Comparison of ENCODE assay signal across 33 cellular contexts in the genomic region with DNA sequence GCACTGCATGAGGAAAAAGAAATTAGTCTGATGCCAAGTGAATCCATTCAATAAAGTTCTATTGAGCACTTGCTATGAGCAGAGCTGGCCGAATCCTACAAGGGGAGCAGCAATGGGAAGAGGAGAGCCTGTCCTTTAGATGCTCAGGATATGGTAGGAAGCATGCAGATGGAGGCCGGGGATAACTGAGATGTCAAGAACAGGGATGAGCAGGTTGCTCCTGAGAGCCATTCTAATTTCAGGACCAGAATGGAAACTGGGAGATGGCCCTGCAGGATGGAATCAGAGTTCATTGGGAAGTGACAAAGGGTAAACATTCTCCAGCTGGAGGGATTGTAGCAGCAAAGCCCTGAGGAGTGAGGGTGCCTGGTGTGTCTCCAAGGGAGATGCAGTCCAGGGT.
A peak's percentile ranks its signal among the peaks of the same experiment; 100 is the strongest.
DNase-seq lines count a peak whose midpoint lies in the region; ATAC-seq and TF ChIP-seq lines count a peak whose summit lies in the region.
"Had no signal": no experiment of that assay in that cellular context is flagged by ENCODE, and none has a peak within 500 bp of the region (broad histone marks: within the 10 kb centered on the region; RNA-seq: fewer than 3 reads in every experiment).

No MANE protein-coding gene starts in this region.

- H3K27me3 ChIP-seq in left ventricle myocardium inferior (ENCODE audit: low read depth) (peaks cover 37% of the 10 kb centered on the region), neuronal stem cell (ENCODE audit: control insufficient read depth in 3 of 3, insufficient read depth in 3 of 3, low read depth in 1 of 3, low read length in 3 of 3) (no peaks in the 10 kb centered on the region)
- H3K27me3 ChIP-seq: BE2C; BLaER1; BLaER1 treated with 17β-estradiol and CSF1 and Interleukin-3, amounts not matched to agents 10 nM and 100 nM had no signal

- H2BK12ac ChIP-seq in neuronal stem cell (ENCODE audit: low read length), result no peak overlapping the region

- no peak overlapping the region for H3K4me3 Mint-ChIP-seq in osteocyte (ENCODE audit: unreplicated experiment)
- H3K4me3 Mint-ChIP-seq: B cell; CD14-positive monocyte; CD4-positive, alpha-beta memory T cell; CD4-positive, alpha-beta T cell; CD8-positive, alpha-beta memory T cell; CD8-positive, alpha-beta T cell had no signal

- no peak overlapping the region for H3K4ac ChIP-seq in neuronal stem cell (ENCODE audit: low read length)

- H3K27me3 Mint-ChIP-seq in osteocyte (ENCODE audit: unreplicated experiment), result no peaks in the 10 kb centered on the region
- H3K27me3 Mint-ChIP-seq: CD4-positive, alpha-beta memory T cell; CD4-positive, CD25-positive, alpha-beta regulatory T cell had no signal

- TF ChIP-seq CTCF in left ventricle myocardium inferior (IDR thresholded peaks at IDR 0.05; ENCODE audit: borderline replicate concordance) (no peak), osteocyte (IDR thresholded peaks at IDR 0.05) (no peak)

- no peak overlapping the region for H3K14ac ChIP-seq in neuronal stem cell (ENCODE audit: low read length)

- H3K9ac ChIP-seq in neuronal stem cell (ENCODE audit: low read depth, low read length, poor library complexity), result peak overlapping the region; percentile 5
- H3K9ac ChIP-seq: BLaER1; BLaER1 treated with 17β-estradiol and CSF1 and Interleukin-3, amounts not matched to agents 10 nM and 100 nM had no signal

- H2BK120ac ChIP-seq in neuronal stem cell (ENCODE audit: low read depth, low read length), result no peak overlapping the region

- no peaks in the 10 kb centered on the region for H3K79me1 ChIP-seq in neuronal stem cell (ENCODE audit: low read depth, low read length)

- no peak overlapping the region for H3K4me3 ChIP-seq in left ventricle myocardium inferior
- H3K4me3 ChIP-seq in neuronal stem cell (ENCODE audit: low read length in 2 of 2), result no peak overlapping the region
- H3K4me3 ChIP-seq: A549; BLaER1; BLaER1 treated with 17β-estradiol and CSF1 and Interleukin-3, amounts not matched to agents 10 nM and 100 nM had no signal

- DNase-seq in left ventricle myocardium inferior, result no peak
- no peak for DNase-seq in Right ventricle myocardium inferior (ENCODE audit: missing footprints)
- no peak for DNase-seq in neuronal stem cell (ENCODE audit: low spot score)
- peak; percentile 46 for DNase-seq in osteocyte (ENCODE audit: extremely low spot score, unreplicated experiment)
- DNase-seq: 8988T; ACHN; AML-193; BE2C; C1 segment of cervical spinal cord; Caco-2; Calu3; CD4-positive, alpha-beta memory T cell; CD4-positive, alpha-beta T cell; CD4-positive, CD25-positive, alpha-beta regulatory T cell; CD8-positive, alpha-beta memory T cell; CD8-positive, alpha-beta T cell; COR-L47; DMS 273 treated with DMSO at 0.1 percent for 48 hours; DMS153; DMS53; DMS79; DMS79 treated with DMSO at 0.1 percent for 48 hours; DND-41; EL had no signal

- no peak overlapping the region for H2BK15ac ChIP-seq in neuronal stem cell (ENCODE audit: low read length)

- WGBS in neuronal stem cell (ENCODE audit: extremely low coverage in 2 of 2, insufficient read length in 2 of 2, insufficient replicate concordance in 1 of 2), 2 donors, result no CpG with 5 or more reads among the region's 2 CpGs

- no peaks in the 10 kb centered on the region for H3K4me1 Mint-ChIP-seq in osteocyte (ENCODE audit: unreplicated experiment)
- H3K4me1 Mint-ChIP-seq: B cell; CD14-positive monocyte; CD4-positive, alpha-beta memory T cell; CD4-positive, CD25-positive, alpha-beta regulatory T cell; CD8-positive, alpha-beta memory T cell had no signal

- H3K36me3 ChIP-seq in left ventricle myocardium inferior (no peaks in the 10 kb centered on the region), neuronal stem cell (replicated peaks in 1 of 2; ENCODE audit: control insufficient read depth in 2 of 2, insufficient read depth in 2 of 2, low read length in 2 of 2) (no peaks in the 10 kb centered on the region)
- H3K36me3 ChIP-seq: BE2C; BLaER1; BLaER1 treated with 17β-estradiol and CSF1 and Interleukin-3, amounts not matched to agents 10 nM and 100 nM had no signal

- H2AK5ac ChIP-seq in neuronal stem cell (ENCODE audit: low read depth, low read length), result no peak overlapping the region

- no peak overlapping the region for H3K23ac ChIP-seq in neuronal stem cell (ENCODE audit: low read depth, low read length, poor library complexity)

- no peak overlapping the region for H3K27ac Mint-ChIP-seq in osteocyte (ENCODE audit: unreplicated experiment)
- H3K27ac Mint-ChIP-seq: B cell; CD14-positive monocyte; CD4-positive, alpha-beta memory T cell; CD4-positive, alpha-beta T cell; CD8-positive, alpha-beta memory T cell; CD8-positive, alpha-beta T cell had no signal

- no peak overlapping the region for H2BK5ac ChIP-seq in neuronal stem cell (ENCODE audit: low read length)

- H3K4me2 ChIP-seq in neuronal stem cell (ENCODE audit: insufficient read depth, low read length, poor library complexity, severe bottlenecking), result no peak overlapping the region
- H3K4me2 ChIP-seq: A549; BLaER1; BLaER1 treated with 17β-estradiol and CSF1 and Interleukin-3, amounts not matched to agents 10 nM and 100 nM had no signal

- H3K4me1 ChIP-seq in left ventricle myocardium inferior (peaks cover 4% of the 10 kb centered on the region), neuronal stem cell (ENCODE audit: control insufficient read depth in 2 of 2, insufficient read depth in 1 of 2, low read depth in 1 of 2, low read length in 2 of 2) (peaks cover 0 to 2% of the 10 kb centered on the region in 2 donors)
- H3K4me1 ChIP-seq: A549; BE2C; BLaER1; BLaER1 treated with 17β-estradiol and CSF1 and Interleukin-3, amounts not matched to agents 10 nM and 100 nM; Caco-2 had no signal

- H3K36me3 Mint-ChIP-seq in osteocyte (ENCODE audit: unreplicated experiment), result no peaks in the 10 kb centered on the region
- H3K36me3 Mint-ChIP-seq: CD14-positive monocyte; CD4-positive, alpha-beta memory T cell; CD4-positive, CD25-positive, alpha-beta regulatory T cell; CD8-positive, alpha-beta memory T cell; CD8-positive, alpha-beta T cell had no signal

- no peaks in the 10 kb centered on the region for H3K9me3 Mint-ChIP-seq in osteocyte (ENCODE audit: unreplicated experiment)

- no peaks in the 10 kb centered on the region for H3K9me3 ChIP-seq in left ventricle myocardium inferior (replicated peaks)
- H3K9me3 ChIP-seq in neuronal stem cell (replicated peaks in 1 of 2; ENCODE audit: control insufficient read depth in 2 of 2, insufficient read depth in 1 of 2, low read depth in 1 of 2, low read length in 2 of 2), result no peaks in the 10 kb centered on the region
- H3K9me3 ChIP-seq: A549, BE2C, BLaER1, Caco-2 had no signal

- intact Hi-C loops in left ventricle myocardium inferior (cut with micrococcal nuclease) (no loop called here), Right ventricle myocardium inferior (cut with DNase I) (no loop called here)

- H3K27ac ChIP-seq in left ventricle myocardium inferior (replicated peaks) (peak overlapping the region; percentile 57), neuronal stem cell (replicated peaks; ENCODE audit: low read length) (no peak overlapping the region)
- H3K27ac ChIP-seq: 22Rv1; A549; BLaER1; BLaER1 treated with 17β-estradiol and CSF1 and Interleukin-3, amounts not matched to agents 10 nM and 100 nM; C4-2B had no signal

- H4K8ac ChIP-seq in neuronal stem cell (ENCODE audit: low read depth, low read length), result no peak overlapping the region

- no peak for ATAC-seq in Right ventricle myocardium inferior
- ATAC-seq in GM19023 (IDR thresholded peaks at IDR 0.05; ENCODE audit: unreplicated experiment), result no peak
- ATAC-seq in HG02970 (IDR thresholded peaks at IDR 0.05; ENCODE audit: low FRiP score, unreplicated experiment), result no peak
- ATAC-seq: A549; CD8-positive, alpha-beta T cell had no signal

- no peak overlapping the region for H3K18ac ChIP-seq in neuronal stem cell (ENCODE audit: low read length)

- H4K91ac ChIP-seq in neuronal stem cell (ENCODE audit: low read depth, low read length, poor library complexity), result no peak overlapping the region

- H2AFZ ChIP-seq in neuronal stem cell (ENCODE audit: low read length), result no peak overlapping the region
